ENCODE assay signal across 23 cellular contexts in the genomic region with DNA sequence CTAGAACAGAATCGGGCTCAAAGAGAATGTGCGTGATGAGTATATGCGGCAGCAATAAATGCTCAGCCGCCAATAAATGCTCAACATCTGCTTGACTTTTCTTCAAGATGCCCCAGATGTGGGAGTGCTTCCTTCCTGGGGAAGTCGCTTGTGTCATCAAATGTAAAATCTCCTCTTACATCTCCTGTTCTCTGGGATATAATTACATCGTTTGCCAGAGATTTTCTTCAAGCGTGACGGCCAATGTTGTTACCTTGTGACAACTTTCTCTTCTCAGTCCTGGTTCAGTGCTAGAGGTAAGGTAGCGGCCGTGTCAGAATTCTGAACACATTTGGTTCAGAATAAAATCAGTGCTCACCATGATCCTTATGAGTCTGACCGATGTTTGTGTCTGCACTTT.
"Had no signal": no experiment of that assay in that cellular context is flagged by ENCODE, and none has a peak within 500 bp of the region (broad histone marks: within the 10 kb centered on the region; RNA-seq: fewer than 3 reads in every experiment).

No MANE protein-coding gene starts in this region.

- H3K27ac Mint-ChIP-seq: naive thymus-derived CD8-positive, alpha-beta T cell; progenitor cell of endocrine pancreas; stimulated activated effector memory CD8-positive, alpha-beta T cell treated with anti-CD3 and anti-CD28 coated beads, Interleukin-12 subunit alpha, Interleukin-12 subunit beta, amount 100 ng/mL, for 72 hours; type B pancreatic cell had no signal

- H3K36me3 Mint-ChIP-seq: stimulated activated effector memory CD8-positive, alpha-beta T cell treated with anti-CD3 and anti-CD28 coated beads, Interleukin-12 subunit alpha, Interleukin-12 subunit beta, amount 100 ng/mL, for 72 hours; type B pancreatic cell had no signal

- FAIRE-seq: pancreas had no signal

- H3K4me3 ChIP-seq: esophagus muscularis mucosa, gastroesophageal sphincter, heart left ventricle, hepatocyte, lower lobe of right lung, pancreas, sigmoid colon, testis, tibial artery had no signal

- H3K4me2 ChIP-seq: hepatocyte had no signal

- H3K4me1 ChIP-seq: esophagus muscularis mucosa, foreskin keratinocyte, gastroesophageal sphincter, heart left ventricle, lower lobe of right lung, pancreas, sigmoid colon, testis, tibial artery had no signal

- H3K9me3 ChIP-seq: lower lobe of right lung, pancreas, sigmoid colon, testis had no signal

- DNase-seq: cortex of kidney; foreskin keratinocyte; heart left ventricle; left colon; left ventricle myocardium superior; lower lobe of right lung; naive thymus-derived CD8-positive, alpha-beta T cell; occipital lobe; pancreas; sigmoid colon; stimulated activated CD4-positive, alpha-beta T cell treated with anti-CD3 and anti-CD28 coated beads, Interleukin-2, amount 100 ng/mL, for 24 hours; stimulated activated CD4-positive, alpha-beta T cell treated with anti-CD3 and anti-CD28 coated beads, Interleukin-4, amount 100 ng/mL, for 24 hours; stimulated activated naive CD8-positive, alpha-beta T cell treated with anti-CD3 and anti-CD28 coated beads, Interleukin-15, Interleukin-2, amounts not matched to agents 100 U/mL and 50 U/mL, for 24 hours; substantia nigra; testis; tibial artery had no signal

- H3K36me3 ChIP-seq: esophagus muscularis mucosa, gastroesophageal sphincter, heart left ventricle, lower lobe of right lung, pancreas, sigmoid colon, tibial artery had no signal

- H3K27me3 Mint-ChIP-seq: progenitor cell of endocrine pancreas had no signal

- H3K27me3 ChIP-seq: foreskin keratinocyte, gastroesophageal sphincter, heart left ventricle, hepatocyte, pancreas, sigmoid colon, testis, tibial artery had no signal

- H3K9me3 Mint-ChIP-seq: stimulated activated effector memory CD8-positive, alpha-beta T cell treated with anti-CD3 and anti-CD28 coated beads, Interleukin-12 subunit alpha, Interleukin-12 subunit beta, amount 100 ng/mL, for 72 hours; type B pancreatic cell had no signal

- H3K4me3 Mint-ChIP-seq: naive thymus-derived CD8-positive, alpha-beta T cell; stimulated activated effector memory CD8-positive, alpha-beta T cell treated with anti-CD3 and anti-CD28 coated beads, Interleukin-12 subunit alpha, Interleukin-12 subunit beta, amount 100 ng/mL, for 72 hours; type B pancreatic cell had no signal

- ATAC-seq: foreskin keratinocyte; gastroesophageal sphincter; heart left ventricle; left colon; left ventricle myocardium superior; lower lobe of right lung; naive thymus-derived CD8-positive, alpha-beta T cell; pancreas; stimulated activated effector memory CD8-positive, alpha-beta T cell treated with anti-CD3 and anti-CD28 coated beads, Interleukin-12 subunit alpha, Interleukin-12 subunit beta, amount 100 ng/mL, for 72 hours; stimulated activated naive CD8-positive, alpha-beta T cell treated with anti-CD3 and anti-CD28 coated beads, Interleukin-15, Interleukin-2, amounts not matched to agents 100 U/mL and 50 U/mL, for 24 hours had no signal

- H3K27ac ChIP-seq: epithelial cell of prostate, esophagus muscularis mucosa, foreskin keratinocyte, gastroesophageal sphincter, heart left ventricle, hepatocyte, lower lobe of right lung, pancreas, sigmoid colon, testis, tibial artery had no signal
